In the genomic region with DNA sequence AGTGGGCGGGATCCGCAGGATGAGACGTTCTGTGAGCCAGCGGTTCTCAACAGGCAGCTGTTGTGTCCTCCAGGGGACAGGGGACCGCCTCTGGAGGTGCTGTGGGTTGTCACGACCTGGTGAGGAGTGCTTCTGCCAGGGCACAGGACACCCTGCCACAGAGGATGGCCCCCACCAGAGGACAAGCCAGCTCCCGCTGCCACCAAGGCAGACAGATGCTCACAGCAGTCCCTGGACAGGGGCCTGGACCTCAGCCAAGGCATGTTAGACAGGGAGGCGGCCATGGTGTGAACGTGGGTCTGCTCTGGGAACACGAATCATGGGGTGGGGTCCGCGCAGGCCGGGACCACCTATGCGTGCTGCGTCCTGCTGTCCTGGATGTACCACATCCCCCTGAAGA, we compare ENCODE assay signal across 11 cellular contexts. TPM values are rescaled to one million over a fixed set of nuclear protein-coding genes. Genes with fewer than 3 reads are reported as not detected.
A peak's percentile ranks its signal among the peaks of the same experiment; 100 is the strongest.
DNase-seq lines count a peak whose midpoint lies in the region; ATAC-seq and TF ChIP-seq lines count a peak whose summit lies in the region.
"Had no signal": no experiment of that assay in that cellular context is flagged by ENCODE, and none has a peak within 500 bp of the region (broad histone marks: within the 10 kb centered on the region; RNA-seq: fewer than 3 reads in every experiment).

No MANE protein-coding gene starts in this region.

- ATAC-seq in T-helper 17 cell: no peak
- ATAC-seq in naive B cell (ENCODE audit: low read depth in 2 of 2): no peak

- H3K36me3 Mint-ChIP-seq in T-helper 17 cell (ENCODE audit: low read depth): peaks cover 3% of the 10 kb centered on the region
- H3K36me3 Mint-ChIP-seq in naive B cell: no peaks in the 10 kb centered on the region
- H3K36me3 Mint-ChIP-seq in type B pancreatic cell: no peaks in the 10 kb centered on the region

- H3K4me3 Mint-ChIP-seq in T-helper 17 cell (no peak overlapping the region), naive B cell (peak overlapping the region in 7 of 8 donors; percentile 60 to 83 (median 82)), type B pancreatic cell (no peak overlapping the region)
- H3K4me3 Mint-ChIP-seq: activated naive CD4-positive, alpha-beta T cell treated with anti-CD3 and anti-CD28 coated beads, Interleukin-2, amount 10 ng/mL, durations not matched to agents 7 days and 5 days; nephron progenitor cell had no signal

- H3K9me3 ChIP-seq in T-helper 17 cell (ENCODE audit: control insufficient read depth, low read length, poor library complexity, severe bottlenecking): no peaks in the 10 kb centered on the region

- H3K9me3 Mint-ChIP-seq in naive B cell: peaks cover 0 to 1% (median 0%) of the 10 kb centered on the region in 7 donors
- no peaks in the 10 kb centered on the region for H3K9me3 Mint-ChIP-seq in type B pancreatic cell
- H3K9me3 Mint-ChIP-seq: activated naive CD4-positive, alpha-beta T cell treated with anti-CD3 and anti-CD28 coated beads, Interleukin-2, amount 10 ng/mL, durations not matched to agents 7 days and 5 days; nephron progenitor cell had no signal

- peak; percentile 28 for DNase-seq in stimulated activated CD4-positive, alpha-beta T cell treated with anti-CD3 and anti-CD28 coated beads, Interleukin-15, amount 100 ng/mL, for 24 hours
- no peak for DNase-seq in stimulated activated CD4-positive, alpha-beta T cell treated with anti-CD3 and anti-CD28 coated beads, Interleukin-4, amount 100 ng/mL, for 24 hours
- DNase-seq in T-helper 17 cell: no peak
- no peak for DNase-seq in naive B cell
- no peak for DNase-seq in H4 (ENCODE audit: low spot score)
- DNase-seq in type B pancreatic cell (ENCODE audit: extremely low spot score, unreplicated experiment): no peak
- no peak for DNase-seq in stimulated activated CD4-positive, alpha-beta T cell treated with anti-CD3 and anti-CD28 coated beads, Interleukin-4, amount 100 ng/mL, for 4 hours
- DNase-seq in occipital lobe (lab: John Stamatoyannopoulos, UW): no peak
- DNase-seq: NCI-H2081 treated with DMSO at 0.1 percent for 48 hours had no signal

- TF ChIP-seq CTCF in type B pancreatic cell (conservative IDR thresholded peaks at IDR 0.05): no peak

- H3K4me1 Mint-ChIP-seq in T-helper 17 cell (peaks cover 30% of the 10 kb centered on the region), naive B cell (peaks cover 39 to 60% (median 57%) of the 10 kb centered on the region in 3 donors), type B pancreatic cell (ENCODE audit: unreplicated experiment) (peaks cover 13% of the 10 kb centered on the region)

- peak overlapping the region; percentile 41 for H3K27ac Mint-ChIP-seq in T-helper 17 cell
- peak overlapping the region; percentile 95 to 100 (median 100) for H3K27ac Mint-ChIP-seq in naive B cell
- no peak overlapping the region for H3K27ac Mint-ChIP-seq in type B pancreatic cell
- H3K27ac Mint-ChIP-seq: nephron progenitor cell had no signal

- H3K27me3 Mint-ChIP-seq in T-helper 17 cell (no peaks in the 10 kb centered on the region), naive B cell (no peaks in the 10 kb centered on the region), type B pancreatic cell (peaks cover 5% of the 10 kb centered on the region)
- H3K27me3 Mint-ChIP-seq: activated naive CD4-positive, alpha-beta T cell treated with anti-CD3 and anti-CD28 coated beads, Interleukin-2, amount 10 ng/mL, durations not matched to agents 7 days and 5 days had no signal

RNA-seq across cellular contexts. Expression of gene CRELD2, which starts 11.7 kb away (rescaled TPM):
- total RNA-seq in T-helper 17 cell (10 to 100 TPM; 28.1 to 36.7 TPM), type B pancreatic cell (ENCODE audit: low replicate concordance) (45.2 and 55.8 TPM in 2 replicates), occipital lobe (17.5 TPM)
- 10 to 100 TPM; 21.9 to 33.8 (median 28.0) TPM for polyA plus RNA-seq in naive B cell (ENCODE audit: low read depth in 6 of 6)
- 95.9 and 113 TPM in 2 replicates for total RNA-seq in H4 (2014; rRNA removed; shearing (Covaris generic))

RNA-seq across cellular contexts. Expression of gene ALG12, which starts 11.9 kb away (rescaled TPM):
- 10 to 100 TPM; 13.7 to 15.4 TPM for total RNA-seq in T-helper 17 cell
- polyA plus RNA-seq in naive B cell (ENCODE audit: low read depth in 6 of 6): 10 to 100 TPM; 10.1 to 17.5 (median 13.0) TPM
- total RNA-seq in H4 (2014; rRNA removed; shearing (Covaris generic)): 13.9 and 22.3 TPM in 2 replicates
- 30.0 and 37.6 TPM in 2 replicates for total RNA-seq in type B pancreatic cell (ENCODE audit: low replicate concordance)
- total RNA-seq in occipital lobe: 11.7 TPM

RNA-seq across cellular contexts. Expression of gene PIM3, which starts 30.4 kb away (rescaled TPM):
- total RNA-seq in T-helper 17 cell (100 to 1,000 TPM; 227 to 241 TPM), type B pancreatic cell (ENCODE audit: low replicate concordance) (36.7 and 58.6 TPM in 2 replicates), occipital lobe (13.1 TPM)
- polyA plus RNA-seq in naive B cell (ENCODE audit: low read depth in 6 of 6): 10 to 100 TPM; 46.7 to 60.7 (median 55.0) TPM
- 18.6 and 30.3 TPM in 2 replicates for total RNA-seq in H4 (2014; rRNA removed; shearing (Covaris generic))

Comparison
In these comparisons a context has a peak if more than half of its experiments do, and no peak if none do; other contexts are left out.
1. H3K4me3 Mint-ChIP-seq: peak in naive B cell (7 of 8); none in T-helper 17 cell (single experiment) and type B pancreatic cell (single experiment).